Comparison of ENCODE assay signal across 8 cellular contexts in genomic region chr11:613369-613968, GRCh38. TPM values are rescaled to one million over a fixed set of nuclear protein-coding genes. Genes with fewer than 3 reads are reported as not detected.
DNase-seq lines count a peak whose midpoint lies in the region; ATAC-seq, FAIRE-seq and TF ChIP-seq lines count a peak whose summit lies in the region.
"Had no signal": no experiment of that assay in that cellular context is flagged by ENCODE, and none has a peak within 500 bp of the region (broad histone marks: within the 10 kb centered on the region; RNA-seq: fewer than 3 reads in every experiment).

No MANE protein-coding gene starts in this region.

- H3K27me3 Mint-ChIP-seq in activated T-cell treated with anti-CD3 and anti-CD28 coated beads, Interleukin-2, amount 50 U/mL, for 72 hours (ENCODE audit: low read depth): no peaks in the 10 kb centered on the region

- H3K27me3 ChIP-seq in OCI-LY1 (ENCODE audit: insufficient read depth, low read length) (no peaks in the 10 kb centered on the region), small intestine (ENCODE audit: control insufficient read depth in 2 of 2, insufficient read depth in 2 of 2, low read length in 2 of 2) (no peaks in the 10 kb centered on the region)

- H3K4me3 Mint-ChIP-seq in activated T-cell treated with anti-CD3 and anti-CD28 coated beads, Interleukin-2, amount 50 U/mL, for 72 hours: peak overlapping the region; percentile 57 to 92

- FAIRE-seq in small intestine (lab: Jason Lieb, UNC): no peak

- peak overlapping the region; percentile 34 for H3K27ac ChIP-seq in OCI-LY1 (ENCODE audit: low read depth, low read length, poor library complexity, severe bottlenecking)
- peak overlapping the region; percentile 92 to 96 for H3K27ac ChIP-seq in small intestine (ENCODE audit: low read depth in 1 of 2, low read length in 1 of 2)

- peaks cover 2 to 8% of the 10 kb centered on the region in 2 donors for H3K36me3 Mint-ChIP-seq in activated T-cell treated with anti-CD3 and anti-CD28 coated beads, Interleukin-2, amount 50 U/mL, for 72 hours (ENCODE audit: insufficient read depth in 2 of 2)

- TF ChIP-seq CTCF in OCI-LY1 (IDR thresholded peaks at IDR 0.05; ENCODE audit: low read length): no peak

- H3K4me1 Mint-ChIP-seq in activated T-cell treated with anti-CD3 and anti-CD28 coated beads, Interleukin-2, amount 50 U/mL, for 72 hours (ENCODE audit: low read depth): peaks cover 20% of the 10 kb centered on the region

- 21 to 47% (median 30%) methylated on average over 25 to 36 of the region's 36 CpGs for WGBS in small intestine, 3 donors

- H3K9me3 ChIP-seq in OCI-LY1 (ENCODE audit: low read length): no peaks in the 10 kb centered on the region
- H3K9me3 ChIP-seq in small intestine (ENCODE audit: control insufficient read depth, low read depth): no peaks in the 10 kb centered on the region

- H3F3A ChIP-seq in OCI-LY1 (ENCODE audit: insufficient read depth, low read length): no peaks in the 10 kb centered on the region

- no peak overlapping the region for H2AFZ ChIP-seq in OCI-LY1 (ENCODE audit: low read length)

- H3K4me1 ChIP-seq in OCI-LY1 (ENCODE audit: insufficient read depth, low read length, severe bottlenecking): peaks cover 31% of the 10 kb centered on the region
- H3K4me1 ChIP-seq in small intestine (ENCODE audit: control insufficient read depth in 2 of 2, insufficient read depth in 1 of 2, low read depth in 1 of 2, low read length in 1 of 2): peaks cover 4 to 7% of the 10 kb centered on the region in 2 donors

- no peak overlapping the region for H3K27ac Mint-ChIP-seq in activated T-cell treated with anti-CD3 and anti-CD28 coated beads, Interleukin-2, amount 50 U/mL, for 72 hours

- H3K9ac ChIP-seq in OCI-LY1 (ENCODE audit: low read length): no peak overlapping the region

- H3K36me3 ChIP-seq in OCI-LY1 (ENCODE audit: insufficient read depth, low read length) (peaks cover 48% of the 10 kb centered on the region), small intestine (ENCODE audit: control insufficient read depth in 2 of 2, insufficient read depth in 2 of 2, low read length in 2 of 2) (peaks cover 19 to 22% of the 10 kb centered on the region in 2 donors)

- H3K9me2 ChIP-seq in OCI-LY1 (ENCODE audit: low read depth, low read length): no peaks in the 10 kb centered on the region

- H3K4me3 ChIP-seq in OCI-LY1 (ENCODE audit: low read depth, low read length, poor library complexity, severe bottlenecking): peak overlapping the region; percentile 30
- peak overlapping the region in 1 of 2 donors; percentile 59 for H3K4me3 ChIP-seq in small intestine (ENCODE audit: low read depth in 1 of 2, low read length in 2 of 2)

- no peaks in the 10 kb centered on the region for H3K9me3 Mint-ChIP-seq in activated T-cell treated with anti-CD3 and anti-CD28 coated beads, Interleukin-2, amount 50 U/mL, for 72 hours

- ATAC-seq in activated T-cell treated with anti-CD3 and anti-CD28 coated beads, Interleukin-2, amount 50 U/mL, for 72 hours (replicated peaks in 1 of 2): peak; percentile 54 to 56
- no peak for ATAC-seq in GM19463 (IDR thresholded peaks at IDR 0.05; ENCODE audit: unreplicated experiment)
- no peak for ATAC-seq in GM21360 (IDR thresholded peaks at IDR 0.05; ENCODE audit: unreplicated experiment)

- H4K20me1 ChIP-seq in OCI-LY1 (ENCODE audit: insufficient read depth, low read length): no peaks in the 10 kb centered on the region

- peak; percentile 62 for DNase-seq in GM19238 (ENCODE audit: insufficient read length, low spot score)
- peak; percentile 83 to 90 for DNase-seq in activated T-cell treated with anti-CD3 and anti-CD28 coated beads, Interleukin-2, amount 50 U/mL, for 72 hours
- peak; percentile 86 for DNase-seq in germinal center (ENCODE audit: low spot score)
- DNase-seq in small intestine: peak; percentile 86

- H3K4me2 ChIP-seq in OCI-LY1 (ENCODE audit: low read length): peak overlapping the region; percentile 55

- no peaks in the 10 kb centered on the region for H3K79me2 ChIP-seq in OCI-LY1 (ENCODE audit: insufficient read depth, low read length)

RNA-seq across cellular contexts. Expression of gene IRF7, which starts 2.3 kb away (rescaled TPM):
- 10 to 100 TPM; 46.7 to 95.8 TPM for total RNA-seq in activated T-cell treated with anti-CD3 and anti-CD28 coated beads, Interleukin-2, amount 50 U/mL, for 72 hours
- polyA plus RNA-seq in small intestine: 100 to 1,000 TPM in 2 of 3 donors, 10 to 100 TPM in 1; 34.3 to 115 (median 112) TPM

RNA-seq across cellular contexts. Expression of gene CDHR5, which starts 11.3 kb away (rescaled TPM):
- total RNA-seq in activated T-cell treated with anti-CD3 and anti-CD28 coated beads, Interleukin-2, amount 50 U/mL, for 72 hours: under 1 TPM in 1 of 2 donors, not detected in 1; 0.09 TPM
- 100 to 1,000 TPM; 112 to 941 (median 931) TPM for polyA plus RNA-seq in small intestine

RNA-seq across cellular contexts. Expression of gene SCT, which starts 13.5 kb away (rescaled TPM):
- not detected for total RNA-seq in activated T-cell treated with anti-CD3 and anti-CD28 coated beads, Interleukin-2, amount 50 U/mL, for 72 hours
- 10 to 100 TPM in 2 of 3 donors, 1 to 10 TPM in 1; 4.8 to 25.7 (median 18.9) TPM for polyA plus RNA-seq in small intestine
- total RNA-seq: T-helper 2 cell treated with Interferon-gamma antibody and Interleukin-4, amounts not matched to agents 100 ng/mL and 5 ng/mL, for 36 hours had no signal

RNA-seq across cellular contexts. Expression of gene DRD4, which starts 23.6 kb away (rescaled TPM):
- 1 to 10 TPM; 1.7 to 2.0 TPM for total RNA-seq in activated T-cell treated with anti-CD3 and anti-CD28 coated beads, Interleukin-2, amount 50 U/mL, for 72 hours
- polyA plus RNA-seq in small intestine: 1 to 10 TPM in 1 of 3 donors, under 1 TPM in 2; 0.51 to 1.4 (median 0.89) TPM

RNA-seq across cellular contexts. Expression of gene PHRF1, which starts 37.2 kb away (rescaled TPM):
- total RNA-seq in activated T-cell treated with anti-CD3 and anti-CD28 coated beads, Interleukin-2, amount 50 U/mL, for 72 hours: 10 to 100 TPM; 29.7 to 31.0 TPM
- polyA plus RNA-seq in small intestine: 10 to 100 TPM; 14.6 to 25.0 (median 22.1) TPM

Comparison
In these comparisons a context has a peak if more than half of its experiments do, and no peak if none do; other contexts are left out.
1. ATAC-seq: peak in activated T-cell treated with anti-CD3 and anti-CD28 coated beads, Interleukin-2, amount 50 U/mL, for 72 hours (2 of 2); none in GM19463 (single experiment) and GM21360 (single experiment).
2. Peak in every context shown above with its lines, with median percentiles within 50 percentile points of each other: DNase-seq.